15 cellular contexts compared by ENCODE assay signal in the genomic region with DNA sequence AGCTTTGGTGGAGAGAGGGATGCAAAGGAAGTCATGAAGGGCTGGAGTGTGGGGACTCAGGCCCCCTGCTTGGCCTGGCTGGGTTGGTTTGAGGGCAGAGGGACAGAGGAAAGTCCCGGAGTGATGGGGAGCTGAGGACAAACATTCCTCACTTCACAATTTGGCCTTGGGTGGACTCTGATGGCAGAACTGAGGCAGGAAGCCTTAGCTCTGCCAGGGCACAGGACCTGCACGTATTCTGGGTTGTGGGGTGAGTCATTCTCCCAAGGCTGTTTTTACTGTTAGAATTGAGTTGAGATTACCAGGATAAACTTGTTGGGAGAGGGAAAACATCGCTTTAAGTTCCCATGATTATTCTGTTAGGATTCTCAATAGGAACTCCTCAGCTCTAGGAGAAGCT. TPM values are rescaled to one million over a fixed set of nuclear protein-coding genes. Genes with fewer than 3 reads are reported as not detected.
A peak's percentile ranks its signal among the peaks of the same experiment; 100 is the strongest.
DNase-seq lines count a peak whose midpoint lies in the region; ATAC-seq and TF ChIP-seq lines count a peak whose summit lies in the region.
"Had no signal": no experiment of that assay in that cellular context is flagged by ENCODE, and none has a peak within 500 bp of the region (broad histone marks: within the 10 kb centered on the region; RNA-seq: fewer than 3 reads in every experiment).

No MANE protein-coding gene starts in this region.

- intact Hi-C loops in mammary epithelial cell (cut with micrococcal nuclease) = no loop called here
- intact Hi-C loops in breast epithelium (cut with DNase I; ENCODE audit: low total_unique reads) = no loop called here

- no peaks in the 10 kb centered on the region for H3K27me3 Mint-ChIP-seq in T-cell

- peak overlapping the region; percentile 44 to 82 for H3K27ac Mint-ChIP-seq in T-cell

- H3K4me2 ChIP-seq in mammary epithelial cell (ENCODE audit: insufficient read depth, low read depth, low read length) = peak overlapping the region; percentile 1
- H3K4me2 ChIP-seq: KMS-11 had no signal

- no peaks in the 10 kb centered on the region for H4K20me1 ChIP-seq in mammary epithelial cell (ENCODE audit: insufficient read depth, low read length)

- no peaks in the 10 kb centered on the region for H3K36me3 ChIP-seq in mammary epithelial cell (ENCODE audit: insufficient read depth, low read length)
- H3K36me3 ChIP-seq in breast epithelium = no peaks in the 10 kb centered on the region
- H3K36me3 ChIP-seq: SJCRH30, upper lobe of right lung had no signal

- POLR2A ChIA-PET in T-cell (lab: Charles Lee) = interaction anchor here in 1 of 2 donors (0.6 kb wide), 1 partner anchor 196 kb away, joined by 4 read pairs; no protein-coding TSS in a partner anchor

- H3K27me3 ChIP-seq in mammary epithelial cell (ENCODE audit: insufficient read depth, low read length) = no peaks in the 10 kb centered on the region
- H3K27me3 ChIP-seq in breast epithelium = peaks cover 0 to 14% of the 10 kb centered on the region in 2 donors
- H3K27me3 ChIP-seq: SJCRH30 had no signal

- ATAC-seq in T-cell (replicated peaks in 1 of 4) = no peak
- ATAC-seq: HCT116 had no signal

- peaks cover 9% of the 10 kb centered on the region for H3K36me3 Mint-ChIP-seq in T-cell

- 0% methylated on average over 3 of the region's 3 CpGs for WGBS in mammary epithelial cell (ENCODE audit: low coverage, missing lambda C conversion rate)

- H3K27ac ChIP-seq in mammary epithelial cell (ENCODE audit: insufficient read depth, low read depth, low read length) (peak overlapping the region; percentile 33), breast epithelium (no peak overlapping the region), temporal lobe (ENCODE audit: low read depth, low read length) (peak overlapping the region; percentile 38)
- H3K27ac ChIP-seq: KMS-11, SJCRH30, upper lobe of right lung had no signal

- H3K4me3 Mint-ChIP-seq in T-cell = peak overlapping the region; percentile 83 to 90 (median 89)

- in situ Hi-C loops in mammary epithelial cell (cut with MboI; ENCODE audit: low sequenced_read_pairs in 2 of 2) = no loop called here

- peak overlapping the region; percentile 21 for H2AFZ ChIP-seq in mammary epithelial cell (ENCODE audit: low read depth, low read length)

- peaks cover 47% of the 10 kb centered on the region for H3K4me1 ChIP-seq in mammary epithelial cell (ENCODE audit: insufficient read depth, low read length)
- H3K4me1 ChIP-seq in breast epithelium = peaks cover 0 to 5% of the 10 kb centered on the region in 2 donors

- CTCF ChIA-PET in mammary epithelial cell (lab: Charles Lee; ENCODE audit: low non-redundant PET) (interaction anchor here (0.6 kb wide), 1 partner anchor 56 kb away, joined by 3 read pairs; no protein-coding TSS in a partner anchor), T-cell (lab: Charles Lee) (interaction anchor here in 1 of 2 donors (0.6 kb wide), 1 partner anchor 166 kb away, joined by 6 read pairs; no protein-coding TSS in a partner anchor)

- no peak for TF ChIP-seq CTCF in mammary epithelial cell (conservative IDR thresholded peaks at IDR 0.05 in 1 of 2, IDR thresholded peaks at IDR 0.05 in 1 of 2; ENCODE audit: extremely low read depth in 1 of 2, insufficient read depth in 1 of 2, low read depth in 1 of 2, low read length in 2 of 2)
- TF ChIP-seq CTCF in breast epithelium (IDR thresholded peaks at IDR 0.05) = no peak
- TF ChIP-seq CTCF in epithelial cell of esophagus (IDR thresholded peaks at IDR 0.05; ENCODE audit: insufficient read depth, low read depth, low read length, missing control alignments) = no peak

- dilution Hi-C loops in mammary epithelial cell (cut with HindIII; ENCODE audit: low sequenced_read_pairs) = no loop called here

- H3K4me3 ChIP-seq in mammary epithelial cell (replicated peaks in 1 of 3; ENCODE audit: insufficient read depth in 1 of 3, low read depth in 2 of 3, low read length in 3 of 3) (no peak overlapping the region), breast epithelium (no peak overlapping the region), epithelial cell of esophagus (ENCODE audit: low read length) (no peak overlapping the region)
- H3K4me3 ChIP-seq: SJCRH30, upper lobe of right lung had no signal

- no peaks in the 10 kb centered on the region for H3K9me3 ChIP-seq in mammary epithelial cell (replicated peaks; ENCODE audit: insufficient read depth, low read length)
- H3K9me3 ChIP-seq in breast epithelium = no peaks in the 10 kb centered on the region
- H3K9me3 ChIP-seq: SJCRH30, upper lobe of right lung had no signal

- DNase-seq in mammary epithelial cell (peak; percentile 48), breast epithelium (ENCODE audit: low spot score in 2 of 2) (no peak), T-cell (no peak), epithelial cell of esophagus (ENCODE audit: low read depth) (peak; percentile 48), AML-193 (lab: John Stamatoyannopoulos, UW) (no peak), cerebellar nuclear complex (lab: John Stamatoyannopoulos, UW) (no peak)
- DNase-seq: dermis blood vessel endothelial cell, foreskin melanocyte, NCI-H774, retina, upper lobe of right lung had no signal

- H3K79me2 ChIP-seq in mammary epithelial cell (ENCODE audit: insufficient read depth, low read length) = no peaks in the 10 kb centered on the region

- H3K9ac ChIP-seq in mammary epithelial cell (ENCODE audit: insufficient read depth, low read length) = no peak overlapping the region
- H3K9ac ChIP-seq: KMS-11 had no signal

- no TSS peak for BruUV-seq in mammary epithelial cell (replicated peaks; lab: Mats Ljungman, UMichigan)

- peaks cover 43 to 58% (median 46%) of the 10 kb centered on the region in 3 donors for H3K4me1 Mint-ChIP-seq in T-cell

- no peak for TF ChIP-seq POLR2A in breast epithelium (IDR thresholded peaks at IDR 0.05)

- no peaks in the 10 kb centered on the region for H3K9me3 Mint-ChIP-seq in T-cell

RNA-seq across cellular contexts. Expression of a gene that starts 2.6 kb away (rescaled TPM):
- total RNA-seq in mammary epithelial cell = 1 to 10 TPM in 1 of 2 donors, under 1 TPM in 1; 0.50 to 3.1 TPM
- 1.6 TPM for polyA plus RNA-seq in mammary epithelial cell
- polyA minus RNA-seq in mammary epithelial cell = 4.2 TPM
- total RNA-seq in breast epithelium = 1 to 10 TPM in 1 of 3 donors, under 1 TPM in 2; 0.33 to 3.2 (median 0.59) TPM
- 10 to 100 TPM in 4 of 5 donors, 1 to 10 TPM in 1; 9.4 to 16.7 (median 12.2) TPM for total RNA-seq in T-cell
- total RNA-seq in temporal lobe = 17.7 TPM

Comparison
In these comparisons a context has a peak if more than half of its experiments do, and no peak if none do; other contexts are left out.
1. DNase-seq: peak in mammary epithelial cell (single experiment) and epithelial cell of esophagus (single experiment); none in breast epithelium (0 of 2), T-cell (0 of 34), AML-193 (0 of 2) and cerebellar nuclear complex (0 of 2).
2. H3K27ac ChIP-seq: peak in mammary epithelial cell (single experiment) and temporal lobe (single experiment); none in breast epithelium (0 of 2).